9 cellular contexts compared by ENCODE assay signal in the genomic region with DNA sequence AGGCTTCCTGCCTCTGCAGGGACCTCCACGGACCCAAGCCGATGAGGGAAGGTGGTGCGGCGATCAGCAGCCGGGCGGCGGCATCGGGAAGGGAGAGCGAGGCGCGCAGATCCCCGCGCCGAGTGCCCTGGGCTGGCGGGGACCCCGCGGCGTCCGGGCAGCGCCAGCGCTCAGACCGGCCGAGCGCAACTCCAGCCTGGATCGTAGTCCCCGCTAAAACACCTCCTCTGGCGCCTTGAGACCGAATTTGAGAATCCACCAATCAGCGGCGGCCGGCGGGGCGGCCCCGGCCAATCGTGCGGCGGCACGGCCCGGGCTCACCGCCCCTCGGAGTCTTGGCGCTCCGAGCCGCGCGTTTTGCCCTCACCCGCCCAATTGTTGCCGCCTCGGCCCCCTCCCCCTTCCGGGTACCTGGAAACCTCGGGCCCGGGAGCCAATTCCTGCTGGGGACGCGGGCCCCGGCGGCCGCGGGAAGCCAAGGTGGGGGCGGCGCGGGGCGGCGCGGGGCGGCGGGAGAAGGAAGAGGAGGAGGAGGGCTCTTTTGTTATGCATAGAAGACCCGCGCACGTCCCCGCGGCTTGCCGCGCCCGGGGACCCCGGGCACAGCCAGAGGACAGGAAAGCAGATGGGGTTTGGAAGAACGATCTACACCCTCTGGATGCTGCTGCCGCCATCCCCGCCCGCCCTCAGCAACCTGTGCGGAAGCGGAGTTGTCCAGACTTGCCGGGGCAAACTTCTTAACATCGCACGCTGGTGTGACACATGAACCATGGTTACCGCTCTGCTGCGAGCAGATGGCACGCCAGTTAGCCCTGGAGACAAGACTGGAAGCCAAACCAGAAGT. TPM values are rescaled to one million over a fixed set of nuclear protein-coding genes. Genes with fewer than 3 reads are reported as not detected.
A peak's percentile ranks its signal among the peaks of the same experiment; 100 is the strongest.
DNase-seq lines count a peak whose midpoint lies in the region; ATAC-seq, FAIRE-seq and TF ChIP-seq lines count a peak whose summit lies in the region.
"Had no signal": no experiment of that assay in that cellular context is flagged by ENCODE, and none has a peak within 500 bp of the region (broad histone marks: within the 10 kb centered on the region; RNA-seq: fewer than 3 reads in every experiment).

A gene with protein sequence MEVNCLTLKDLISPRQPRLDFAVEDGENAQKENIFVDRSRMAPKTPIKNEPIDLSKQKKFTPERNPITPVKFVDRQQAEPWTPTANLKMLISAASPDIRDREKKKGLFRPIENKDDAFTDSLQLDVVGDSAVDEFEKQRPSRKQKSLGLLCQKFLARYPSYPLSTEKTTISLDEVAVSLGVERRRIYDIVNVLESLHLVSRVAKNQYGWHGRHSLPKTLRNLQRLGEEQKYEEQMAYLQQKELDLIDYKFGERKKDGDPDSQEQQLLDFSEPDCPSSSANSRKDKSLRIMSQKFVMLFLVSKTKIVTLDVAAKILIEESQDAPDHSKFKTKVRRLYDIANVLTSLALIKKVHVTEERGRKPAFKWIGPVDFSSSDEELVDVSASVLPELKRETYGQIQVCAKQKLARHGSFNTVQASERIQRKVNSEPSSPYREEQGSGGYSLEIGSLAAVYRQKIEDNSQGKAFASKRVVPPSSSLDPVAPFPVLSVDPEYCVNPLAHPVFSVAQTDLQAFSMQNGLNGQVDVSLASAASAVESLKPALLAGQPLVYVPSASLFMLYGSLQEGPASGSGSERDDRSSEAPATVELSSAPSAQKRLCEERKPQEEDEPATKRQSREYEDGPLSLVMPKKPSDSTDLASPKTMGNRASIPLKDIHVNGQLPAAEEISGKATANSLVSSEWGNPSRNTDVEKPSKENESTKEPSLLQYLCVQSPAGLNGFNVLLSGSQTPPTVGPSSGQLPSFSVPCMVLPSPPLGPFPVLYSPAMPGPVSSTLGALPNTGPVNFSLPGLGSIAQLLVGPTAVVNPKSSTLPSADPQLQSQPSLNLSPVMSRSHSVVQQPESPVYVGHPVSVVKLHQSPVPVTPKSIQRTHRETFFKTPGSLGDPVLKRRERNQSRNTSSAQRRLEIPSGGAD (minus strand): TSS at position 209 of the 844 bp plus-strand sequence. CDS start 934 bp downstream, outside the sequence.

- POLR2A ChIA-PET in GM12878 (lab: Charles Lee) = interaction anchor here (0.5 kb wide), 1 partner anchor 9 kb away, joined by 4 read pairs; no protein-coding TSS in a partner anchor

- CTCF ChIA-PET in GM12878 (lab: Yijun Ruan, JAX) = interaction anchor here (2.2 kb wide), 1 partner anchor 16 kb away, joined by 6 read pairs; no protein-coding TSS in a partner anchor

- SMC1A ChIA-PET in GM12878 (lab: Charles Lee; ENCODE audit: uncharacterized antibody, unreplicated experiment) = interaction anchor here (0.8 to 1.0 kb wide), 3 partner anchors 7 to 11 kb away, joined by 3 read pairs; no protein-coding TSS in a partner anchor

- no peak for FAIRE-seq in GM12878 (lab: Jason Lieb, UNC)
- FAIRE-seq: A204.1 had no signal

- TF ChIP-seq EP300 in GM12878 (IDR thresholded peaks at IDR 0.05; ENCODE audit: borderline replicate concordance in 1 of 2, control insufficient read depth in 1 of 2, low read depth in 2 of 2, low read length in 2 of 2) (no peak), sigmoid colon (IDR thresholded peaks at IDR 0.05) (no peak)

- peak; percentile 61 for ATAC-seq in GM18520 (IDR thresholded peaks at IDR 0.05; ENCODE audit: unreplicated experiment)
- peak; percentile 77 for ATAC-seq in HG03045 (IDR thresholded peaks at IDR 0.05; ENCODE audit: unreplicated experiment)
- ATAC-seq in GM12878 = peak; percentile 84

- H3K4me2 ChIP-seq in GM12878 (ENCODE audit: control insufficient read depth, insufficient read depth) = peak within 1 kb of the TSS; percentile 93

- TF ChIP-seq RAD21 in GM12878 (IDR thresholded peaks at IDR 0.05; ENCODE audit: insufficient read depth, low read depth, low read length) = no peak

- H3K79me2 ChIP-seq in GM12878 (ENCODE audit: control insufficient read depth, insufficient read depth, low read length) = peaks cover 38% of the 10 kb centered on the region

- RAD21 ChIA-PET in GM12878 (lab: Charles Lee; ENCODE audit: unreplicated experiment) = no interaction called here

- no peaks in the 10 kb centered on the region for H4K20me1 ChIP-seq in GM12878 (ENCODE audit: control insufficient read depth, insufficient read depth)

- H3K27ac ChIP-seq in 22Rv1 (peak within 1 kb of the TSS; percentile 85), GM12878 (ENCODE audit: control insufficient read depth, insufficient read depth) (peak within 1 kb of the TSS; percentile 79), sigmoid colon (peak within 1 kb of the TSS in 3 of 4 donors; percentile 18 to 53 (median 28))

- H3K27me3 ChIP-seq in GM12878 (replicated peaks in 1 of 2; ENCODE audit: control insufficient read depth in 2 of 2, insufficient read depth in 2 of 2, low read length in 1 of 2) (no peaks in the 10 kb centered on the region), sigmoid colon (peaks cover 0 to 31% (median 0%) of the 10 kb centered on the region in 3 donors)

- intact Hi-C loops in GM12878 (cut with micrococcal nuclease; ENCODE audit: unreplicated experiment) = no loop called here
- intact Hi-C loops in sigmoid colon (cut with DNase I) = no loop called here

- no TSS peak for BruUV-seq in GM12878 (replicated peaks; lab: Mats Ljungman, UMichigan)

- 1% methylated on average over 60 of the region's 87 CpGs for WGBS in GM12878 (ENCODE audit: insufficient coverage, insufficient replicate concordance, low lambda C conversion rate, missing lambda C conversion rate)
- 1% methylated on average over 87 of the region's 87 CpGs for WGBS in sigmoid colon, 2 donors

- H3K9ac ChIP-seq in GM12878 (ENCODE audit: control insufficient read depth, insufficient read depth, low read length) = peak within 1 kb of the TSS; percentile 93

- H3K4me3 ChIP-seq in GM12878 (peak within 1 kb of the TSS; percentile 91), sigmoid colon (peak within 1 kb of the TSS; percentile 46 to 77 (median 69))

- peak; percentile 95 to 98 for DNase-seq in NCI-H2081 (lab: John Stamatoyannopoulos, UW)
- DNase-seq in T-helper 9 cell = peak; percentile 67
- DNase-seq in GM12878 (ENCODE audit: low read depth, low spot score) = peak; percentile 56
- DNase-seq in iPS DF 19.7 (ENCODE audit: low read depth, low spot score) = peak; percentile 78
- peak; percentile 87 for DNase-seq in sigmoid colon

- in situ Hi-C loops in GM12878 (cut with MboI) = loop anchor here (25.0 kb wide), 1 partner anchor 978 kb away; a partner anchor contains a TSS

- H3K36me3 ChIP-seq in GM12878 (ENCODE audit: control insufficient read depth in 2 of 2, insufficient read depth in 2 of 2, low read length in 1 of 2) = no peaks in the 10 kb centered on the region
- H3K36me3 ChIP-seq in sigmoid colon = no peaks in the 10 kb centered on the region

- TF ChIP-seq CTCF in 22Rv1 (IDR thresholded peaks at IDR 0.05) (no peak), GM12878 (IDR thresholded peaks at IDR 0.05 in 2 of 3, conservative IDR thresholded peaks at IDR 0.05 in 1 of 3; ENCODE audit: control insufficient read depth in 2 of 3, extremely low read depth in 1 of 3, insufficient read depth in 1 of 3, low read depth in 3 of 3, low read length in 3 of 3) (no peak), sigmoid colon (IDR thresholded peaks at IDR 0.05) (no peak)

- H2AFZ ChIP-seq in GM12878 (ENCODE audit: control insufficient read depth, low read depth, low read length) = peak within 1 kb of the TSS; percentile 78

- no peaks in the 10 kb centered on the region for H3K9me3 ChIP-seq in GM12878 (replicated peaks; ENCODE audit: control insufficient read depth, insufficient read depth, low read length)
- no peaks in the 10 kb centered on the region for H3K9me3 ChIP-seq in sigmoid colon

- TF ChIP-seq POLR2A in GM12878 (IDR thresholded peaks at IDR 0.05; ENCODE audit: low read depth, low read length) (peak; percentile 88), sigmoid colon (IDR thresholded peaks at IDR 0.05) (no peak)

- peaks cover 23% of the 10 kb centered on the region for H3K4me1 ChIP-seq in GM12878 (ENCODE audit: control insufficient read depth, insufficient read depth, low read length)
- H3K4me1 ChIP-seq in sigmoid colon = peaks cover 0 to 9% (median 8%) of the 10 kb centered on the region in 4 donors

TF ChIP-seq in GM12878, 131 proteins besides CTCF, POLR2A, EP300 and RAD21 (continues in another document):
- 0 out of 4 replicates have a peak, but pooled peaks of 1 of the 2 experiments have one; percentile 8 for TF ChIP-seq ETV6 (conservative IDR thresholded peaks at IDR 0.05 in 1 of 2, IDR thresholded peaks at IDR 0.05 in 1 of 2; ENCODE audit: borderline replicate concordance in 1 of 2, low read depth in 1 of 2)
- TF ChIP-seq MTA3 (IDR thresholded peaks at IDR 0.05; ENCODE audit: borderline replicate concordance, low read length) = no peak
- TF ChIP-seq NR2F1 (conservative IDR thresholded peaks at IDR 0.05) = peak; percentile 24; the same call in 1 of the 2 replicates
- TF ChIP-seq NFYA (IDR thresholded peaks at IDR 0.05; ENCODE audit: borderline replicate concordance, low read depth, low read length) = no peak; the same call in 1 of the 2 replicates

RNA-seq across cellular contexts. Expression of the gene that starts here (rescaled TPM):
- total RNA-seq in GM12878 (2013; cell fraction: nucleolus; rRNA removed) = 48.1 and 50.4 TPM in 2 replicates
- total RNA-seq in GM12878 (2014; rRNA removed) = 16.9 and 17.7 TPM in 2 replicates
- total RNA-seq in GM12878 (2014; rRNA removed; fragmentation: Illumina TruSeq; extraction: Trizol) = 21.2 and 22.3 TPM in 2 replicates
- total RNA-seq in GM12878 (2021) = 26.1 and 29.7 TPM in 2 replicates
- polyA plus RNA-seq in GM12878 (2011; ENCODE audit: low read depth) = 3.2 TPM
- 15.6 and 18.0 TPM in 2 replicates for polyA plus RNA-seq in GM12878 (2011; rRNA removed)
- 9.6 and 9.9 TPM in 2 replicates for polyA plus RNA-seq in GM12878 (2011; cell fraction: cytosol; rRNA removed)
- polyA plus RNA-seq in GM12878 (2011; cell fraction: nucleus; rRNA removed) = 34.9 and 45.1 TPM in 2 replicates
- polyA plus RNA-seq in GM12878 (2012) = 5.4 and 6.7 TPM in 2 replicates
- polyA plus RNA-seq in GM12878 (2014; fragmentation: Illumina TruSeq; extraction: Trizol) = 32.1 and 34.2 TPM in 2 replicates
- 1 to 10 TPM; 5.6 to 7.0 TPM for polyA plus RNA-seq in GM12878 (2014; fragmentation: Nextera tagmentation; extraction: Ambion mirVana)
- polyA plus RNA-seq in GM12878 (2014; rRNA removed) = 18.1 and 18.5 TPM in 2 replicates
- 10 to 100 TPM; 24.7 to 27.4 TPM for polyA plus RNA-seq in GM12878 (2016; fragmentation: Nextera tagmentation; extraction: Ambion mirVana)
- polyA minus RNA-seq in GM12878 (2011; rRNA and poly(A)+ RNA removed) = 13.2 and 13.4 TPM in 2 replicates
- polyA minus RNA-seq in GM12878 (2011; cell fraction: cytosol; rRNA and poly(A)+ RNA removed) = 7.2 and 7.7 TPM in 2 replicates
- polyA minus RNA-seq in GM12878 (2011; cell fraction: nucleus; rRNA and poly(A)+ RNA removed) = 30.2 and 55.2 TPM in 2 replicates
- total RNA-seq in sigmoid colon = under 1 TPM in 1 of 4 donors, not detected in 3; 0.14 TPM
- polyA plus RNA-seq in sigmoid colon = 1 to 10 TPM in 1 of 3 donors, under 1 TPM in 1, not detected in 1; 0.23 to 1.2 TPM

Comparison
In these comparisons a context has a peak if more than half of its experiments do, and no peak if none do; other contexts are left out.
1. Peak in every context shown above with its lines: DNase-seq, ATAC-seq, H3K4me3 ChIP-seq and H3K27ac ChIP-seq.
2. RNA of the gene that starts here (total RNA-seq): 16.9 to 50.4 TPM in GM12878; 0.14 TPM in sigmoid colon; every median in the first group is over 10 times any median in the second.
3. H3K27ac ChIP-seq: peak in every context shown above with its lines; median percentile 85 in 22Rv1; 79 in GM12878; 28 in sigmoid colon.